Comparison of ENCODE assay signal across 8 cellular contexts in genomic region chr16:2428787-2429036, GRCh38. TPM values are rescaled to one million over a fixed set of nuclear protein-coding genes. Genes with fewer than 3 reads are reported as not detected.
DNase-seq lines count a peak whose midpoint lies in the region; ATAC-seq and TF ChIP-seq lines count a peak whose summit lies in the region.

No MANE protein-coding gene starts in this region.

- H3K4me3 ChIP-seq in A673 (ENCODE audit: low read depth, low read length, poor library complexity, severe bottlenecking) (peak overlapping the region; percentile 100), breast epithelium (peak overlapping the region; percentile 72 to 99 (median 87)), mesodermal cell (ENCODE audit: extremely low read depth, insufficient read depth, low read length, poor library complexity, severe bottlenecking) (peak overlapping the region; percentile 47)

- peaks cover 35% of the 10 kb centered on the region for H3K36me3 ChIP-seq in A673 (ENCODE audit: insufficient read depth, low read length, poor library complexity, severe bottlenecking)
- H3K36me3 ChIP-seq in breast epithelium, result no peaks in the 10 kb centered on the region
- peaks cover 28% of the 10 kb centered on the region for H3K36me3 ChIP-seq in mesodermal cell (ENCODE audit: control insufficient read depth, insufficient read depth, low read length)

- H3K27me3 ChIP-seq in A673 (replicated peaks; ENCODE audit: insufficient read depth, low read depth, low read length, poor library complexity) (no peaks in the 10 kb centered on the region), breast epithelium (no peaks in the 10 kb centered on the region)

- no peak for TF ChIP-seq POLR2A in breast epithelium (IDR thresholded peaks at IDR 0.05)

- H3K27ac ChIP-seq in A673 (ENCODE audit: low read depth, low read length, poor library complexity, severe bottlenecking), result peak overlapping the region; percentile 96
- peak overlapping the region; percentile 77 to 90 for H3K27ac ChIP-seq in breast epithelium
- peak overlapping the region; percentile 36 for H3K27ac ChIP-seq in mesodermal cell (ENCODE audit: low read depth, low read length, severe bottlenecking)

- peak; percentile 3 for ATAC-seq in HG02973 (IDR thresholded peaks at IDR 0.05; ENCODE audit: unreplicated experiment)
- no peak for ATAC-seq in GM19463 (IDR thresholded peaks at IDR 0.05; ENCODE audit: unreplicated experiment)
- no peak for ATAC-seq in GM18502 (IDR thresholded peaks at IDR 0.05; ENCODE audit: poor library complexity, unreplicated experiment)

- BruUV-seq in A673 (replicated peaks; lab: Mats Ljungman, UMichigan), result no TSS peak

- TF ChIP-seq CTCF in A673 (conservative IDR thresholded peaks at IDR 0.05; ENCODE audit: low read depth, low read length), result no peak
- TF ChIP-seq CTCF in breast epithelium (IDR thresholded peaks at IDR 0.05), result peak in 1 of 3 donors; percentile 14

- WGBS in mesodermal cell (ENCODE audit: insufficient coverage in 2 of 2), 2 experiments, result 2 to 3% methylated on average over 20 to 24 of the region's 24 CpGs

- CTCF ChIA-PET in A673 (lab: Charles Lee), result no interaction called here

- DNase-seq in A673 (ENCODE audit: low spot score) (no peak), breast epithelium (ENCODE audit: low spot score in 2 of 2) (no peak), posterior vena cava (ENCODE audit: low spot score) (no peak), ecto neural progenitor cell (ENCODE audit: low spot score) (no peak)

- H3K9me3 ChIP-seq in A673 (ENCODE audit: low read depth, low read length, poor library complexity, severe bottlenecking) (no peaks in the 10 kb centered on the region), breast epithelium (no peaks in the 10 kb centered on the region), mesodermal cell (ENCODE audit: control insufficient read depth, low read length) (no peaks in the 10 kb centered on the region)

- intact Hi-C loops in A673 (cut with micrococcal nuclease; ENCODE audit: unreplicated experiment), result loop anchor here (5.0 kb wide), 1 partner anchor 86 kb away; the partner anchor contains the start of gene ABCA3
- intact Hi-C loops in breast epithelium (cut with DNase I; ENCODE audit: low total_unique reads), result loop anchor here (10.0 kb wide), 1 partner anchor 84 kb away; the partner anchor contains the start of gene ABCA3
- intact Hi-C loops in posterior vena cava (cut with DNase I), result no loop called here

- POLR2A ChIA-PET in A673 (lab: Charles Lee; ENCODE audit: low non-redundant PET), result interaction anchor here (0.6 kb wide), 1 partner anchor 15 kb away, joined by 10 read pairs; no protein-coding TSS in a partner anchor

- H3K4me1 ChIP-seq in A673 (ENCODE audit: insufficient read depth, low read length, poor library complexity, severe bottlenecking), result peaks cover 27% of the 10 kb centered on the region
- H3K4me1 ChIP-seq in breast epithelium, result peaks cover 5 to 6% of the 10 kb centered on the region in 2 donors
- no peaks in the 10 kb centered on the region for H3K4me1 ChIP-seq in mesodermal cell (ENCODE audit: control insufficient read depth, insufficient read depth, low read length, poor library complexity, severe bottlenecking)

RNA-seq across cellular contexts. Expression of gene CCNF, which starts 0.5 kb away (rescaled TPM):
- total RNA-seq in A673 (2021), result 71.7 and 76.1 TPM in 2 replicates
- 1 to 10 TPM; 1.6 to 2.9 (median 2.7) TPM for total RNA-seq in breast epithelium
- polyA plus RNA-seq in mesodermal cell (2013, experiment 1 of 2), result 25.7 TPM
- polyA plus RNA-seq in mesodermal cell (2013, experiment 2 of 2), result 23.2 TPM
- total RNA-seq in posterior vena cava, result 1 to 10 TPM in 1 of 2 donors, under 1 TPM in 1; 0.81 to 1.3 TPM

RNA-seq across cellular contexts. Expression of gene TEDC2, which starts 31.2 kb away (rescaled TPM):
- total RNA-seq in A673 (2021), result 48.5 and 51.9 TPM in 2 replicates
- 1 to 10 TPM in 1 of 3 donors, under 1 TPM in 1, not detected in 1; 0.98 to 1.0 TPM for total RNA-seq in breast epithelium
- 15.0 TPM for polyA plus RNA-seq in mesodermal cell (2013, experiment 1 of 2)
- 13.2 TPM for polyA plus RNA-seq in mesodermal cell (2013, experiment 2 of 2)
- total RNA-seq in posterior vena cava, result under 1 TPM in 1 of 2 donors, not detected in 1; 0.86 TPM

RNA-seq across cellular contexts. Expression of gene NTN3, which starts 42.4 kb away (rescaled TPM):
- total RNA-seq in A673 (2021) (1.6 and 2.9 TPM in 2 replicates), breast epithelium (not detected), posterior vena cava (under 1 TPM in 1 of 2 donors, not detected in 1; 0.29 TPM)
- polyA plus RNA-seq in mesodermal cell (2013, experiment 1 of 2), result 0.70 TPM
- polyA plus RNA-seq in mesodermal cell (2013, experiment 2 of 2), result 0.30 TPM

RNA-seq across cellular contexts. Expression of gene TBC1D24, which starts 46.2 kb away (rescaled TPM):
- total RNA-seq in A673 (2021) (24.2 and 27.1 TPM in 2 replicates), breast epithelium (10 to 100 TPM in 2 of 3 donors, 1 to 10 TPM in 1; 8.8 to 22.0 (median 16.7) TPM), posterior vena cava (10 to 100 TPM; 11.4 to 13.3 TPM)
- 5.9 TPM for polyA plus RNA-seq in mesodermal cell (2013, experiment 1 of 2)
- polyA plus RNA-seq in mesodermal cell (2013, experiment 2 of 2), result 5.0 TPM

Comparison
In these comparisons a context has a peak if more than half of its experiments do, and no peak if none do; other contexts are left out.
1. H3K27ac ChIP-seq: peak in every context shown above with its lines; median percentile 96 in A673; 84 in breast epithelium; 36 in mesodermal cell.
2. H3K4me3 ChIP-seq: peak in every context shown above with its lines; median percentile 100 in A673; 87 in breast epithelium; 47 in mesodermal cell.
3. RNA of gene CCNF, which starts 0.5 kb away (total RNA-seq): 71.7 to 76.1 TPM in A673; 1.6 to 2.9 TPM in breast epithelium and 0.81 to 1.3 TPM in posterior vena cava; every median in the first group is over 10 times any median in the second.
4. RNA of gene TEDC2, which starts 31.2 kb away (total RNA-seq): 48.5 to 51.9 TPM in A673; 0.98 to 1.0 TPM in breast epithelium and 0.86 TPM in posterior vena cava; every median in the first group is over 10 times any median in the second.
5. intact Hi-C loops: an anchor here in A673 (5.0 kb wide) and breast epithelium (10.0 kb wide); none called in posterior vena cava.